In genomic region chr2:144320491-144320890, GRCh38 we compare ENCODE assay signal across 8 cellular contexts.
A peak's percentile ranks its signal among the peaks of the same experiment; 100 is the strongest.
DNase-seq lines count a peak whose midpoint lies in the region; ATAC-seq and TF ChIP-seq lines count a peak whose summit lies in the region.

No MANE protein-coding gene starts in this region.

- no peaks in the 10 kb centered on the region for H3K27me3 ChIP-seq in PC-3 (ENCODE audit: low read length)

- H3K27ac ChIP-seq in PC-3 (ENCODE audit: low read length), result no peak overlapping the region

- ATAC-seq in PC-3, result peak; percentile 80
- ATAC-seq in natural killer cell, result peak; percentile 75 to 87 (median 84)

- no peak overlapping the region for H3K4me2 ChIP-seq in PC-3 (ENCODE audit: low read length)

- H3K4me3 ChIP-seq in PC-3 (ENCODE audit: low read length), result no peak overlapping the region

- CTCF ChIA-PET in PC-3 (lab: Charles Lee) (no interaction called here), HEK293T (lab: Yijun Ruan, JAX) (no interaction called here)
- CTCF ChIA-PET in activated naive CD4-positive, alpha-beta T cell treated with anti-CD3 and anti-CD28 coated beads for 36 hours (lab: Charles Lee), result interaction anchor here (0.6 kb wide), 1 partner anchor 128 kb away, joined by 4 read pairs; no protein-coding TSS in a partner anchor

- intact Hi-C loops in PC-3 (cut with micrococcal nuclease), result loop anchor here (10.0 kb wide), 1 partner anchor 236 kb away; no protein-coding TSS in a partner anchor
- intact Hi-C loops in activated naive CD4-positive, alpha-beta T cell treated with anti-CD3 and anti-CD28 coated beads for 36 hours (cut with micrococcal nuclease), result no loop called here
- intact Hi-C loops in natural killer cell (cut with micrococcal nuclease), result loop anchor here (10.0 kb wide), 2 partner anchors 106 to 344 kb away; no protein-coding TSS in a partner anchor

- H3K4me1 ChIP-seq in PC-3 (ENCODE audit: insufficient read depth, low read length), result peaks cover 28% of the 10 kb centered on the region

- peaks cover 6% of the 10 kb centered on the region; the same call in 1 of the 2 replicates for H3K79me2 ChIP-seq in PC-3 (ENCODE audit: low read length)

- H4K20me1 ChIP-seq in PC-3 (ENCODE audit: low read length), result no peaks in the 10 kb centered on the region

- POLR2A ChIA-PET in PC-3 (lab: Charles Lee; ENCODE audit: unreplicated experiment), result no interaction called here
- POLR2A ChIA-PET in HEK293T (lab: Yijun Ruan, JAX), result no interaction called here

- H3K9ac ChIP-seq in PC-3 (ENCODE audit: low read length), result no peak overlapping the region

- no TSS peak for BruUV-seq in PC-3 (replicated peaks; lab: Mats Ljungman, UMichigan)

- H2AFZ ChIP-seq in PC-3 (ENCODE audit: low read length), result no peak overlapping the region

- no peaks in the 10 kb centered on the region for H3K27me3 Mint-ChIP-seq in activated naive CD4-positive, alpha-beta T cell treated with anti-CD3 and anti-CD28 coated beads for 36 hours (ENCODE audit: low read depth)
- no peaks in the 10 kb centered on the region for H3K27me3 Mint-ChIP-seq in natural killer cell (ENCODE audit: low read depth in 2 of 2)

- H3K4me1 Mint-ChIP-seq in activated naive CD4-positive, alpha-beta T cell treated with anti-CD3 and anti-CD28 coated beads for 36 hours (ENCODE audit: low read depth), result peaks cover 47% of the 10 kb centered on the region
- H3K4me1 Mint-ChIP-seq in natural killer cell, result peaks cover 38 to 48% of the 10 kb centered on the region in 2 donors

- no peaks in the 10 kb centered on the region for H3K9me3 ChIP-seq in PC-3 (ENCODE audit: low read length)

- no peak overlapping the region for H3K27ac Mint-ChIP-seq in activated naive CD4-positive, alpha-beta T cell treated with anti-CD3 and anti-CD28 coated beads for 36 hours
- H3K27ac Mint-ChIP-seq in natural killer cell, result peak overlapping the region; percentile 74 to 90

- no peak for TF ChIP-seq CTCF in PC-3 (conservative IDR thresholded peaks at IDR 0.05; ENCODE audit: low read depth, low read length)
- TF ChIP-seq CTCF in natural killer cell (IDR thresholded peaks at IDR 0.05), result no peak

- H3K36me3 Mint-ChIP-seq in activated naive CD4-positive, alpha-beta T cell treated with anti-CD3 and anti-CD28 coated beads for 36 hours (ENCODE audit: low read depth), result peaks cover 3% of the 10 kb centered on the region
- H3K36me3 Mint-ChIP-seq in natural killer cell, result no peaks in the 10 kb centered on the region

- DNase-seq in COLO829 (ENCODE audit: low spot score), result peak; percentile 36
- peak; percentile 78 for DNase-seq in PC-3
- peak; percentile 70 for DNase-seq in activated naive CD4-positive, alpha-beta T cell treated with anti-CD3 and anti-CD28 coated beads for 36 hours
- peak; percentile 28 for DNase-seq in natural killer cell
- no peak for DNase-seq in DMS79 treated with DMSO at 0.1 percent for 48 hours (lab: John Stamatoyannopoulos, UW)
- no peak for DNase-seq in HEK293T (ENCODE audit: extremely low spot score)
- DNase-seq in iPS-NIHi11 (ENCODE audit: low spot score), result no peak
- DNase-seq in COLO668 (lab: John Stamatoyannopoulos, UW; ENCODE audit: unreplicated experiment), result no peak

- no peaks in the 10 kb centered on the region for H3K9me3 Mint-ChIP-seq in activated naive CD4-positive, alpha-beta T cell treated with anti-CD3 and anti-CD28 coated beads for 36 hours
- no peaks in the 10 kb centered on the region for H3K9me3 Mint-ChIP-seq in natural killer cell

- H3K36me3 ChIP-seq in PC-3 (ENCODE audit: low read depth, low read length), result no peaks in the 10 kb centered on the region

- H3F3A ChIP-seq in PC-3 (ENCODE audit: low read length, unreplicated experiment), result peaks cover 4% of the 10 kb centered on the region

- no peaks in the 10 kb centered on the region for H3K9me2 ChIP-seq in PC-3 (replicated peaks; ENCODE audit: low read length)

- no peak overlapping the region for H3K4me3 Mint-ChIP-seq in activated naive CD4-positive, alpha-beta T cell treated with anti-CD3 and anti-CD28 coated beads for 36 hours
- peak overlapping the region; percentile 52 for H3K4me3 Mint-ChIP-seq in natural killer cell

TF ChIP-seq in HEK293T, 16 proteins besides CTCF, POLR2A, EP300 and RAD21:
- no peak for TF ChIP-seq NFRKB (IDR thresholded peaks at IDR 0.05)
- TF ChIP-seq FOXM1 (IDR thresholded peaks at IDR 0.05; ENCODE audit: borderline replicate concordance), result no peak
- TF ChIP-seq PKNOX1 (IDR thresholded peaks at IDR 0.05), result no peak
- no peak for TF ChIP-seq SUZ12 (IDR thresholded peaks at IDR 0.05)
- no peak for TF ChIP-seq FOXK2 (IDR thresholded peaks at IDR 0.05)
- TF ChIP-seq SP1 (IDR thresholded peaks at IDR 0.05), result no peak
- no peak for TF ChIP-seq ZNF384 (IDR thresholded peaks at IDR 0.05)

Comparison
In these comparisons a context has a peak if more than half of its experiments do, and no peak if none do; other contexts are left out.
1. DNase-seq: peak in COLO829 (single experiment), PC-3 (single experiment), activated naive CD4-positive, alpha-beta T cell treated with anti-CD3 and anti-CD28 coated beads for 36 hours (single experiment) and natural killer cell (single experiment); none in DMS79 treated with DMSO at 0.1 percent for 48 hours (single experiment), HEK293T (single experiment), iPS-NIHi11 (single experiment) and COLO668 (single experiment).